Comparison of ENCODE assay signal across 9 cellular contexts in the genomic region with DNA sequence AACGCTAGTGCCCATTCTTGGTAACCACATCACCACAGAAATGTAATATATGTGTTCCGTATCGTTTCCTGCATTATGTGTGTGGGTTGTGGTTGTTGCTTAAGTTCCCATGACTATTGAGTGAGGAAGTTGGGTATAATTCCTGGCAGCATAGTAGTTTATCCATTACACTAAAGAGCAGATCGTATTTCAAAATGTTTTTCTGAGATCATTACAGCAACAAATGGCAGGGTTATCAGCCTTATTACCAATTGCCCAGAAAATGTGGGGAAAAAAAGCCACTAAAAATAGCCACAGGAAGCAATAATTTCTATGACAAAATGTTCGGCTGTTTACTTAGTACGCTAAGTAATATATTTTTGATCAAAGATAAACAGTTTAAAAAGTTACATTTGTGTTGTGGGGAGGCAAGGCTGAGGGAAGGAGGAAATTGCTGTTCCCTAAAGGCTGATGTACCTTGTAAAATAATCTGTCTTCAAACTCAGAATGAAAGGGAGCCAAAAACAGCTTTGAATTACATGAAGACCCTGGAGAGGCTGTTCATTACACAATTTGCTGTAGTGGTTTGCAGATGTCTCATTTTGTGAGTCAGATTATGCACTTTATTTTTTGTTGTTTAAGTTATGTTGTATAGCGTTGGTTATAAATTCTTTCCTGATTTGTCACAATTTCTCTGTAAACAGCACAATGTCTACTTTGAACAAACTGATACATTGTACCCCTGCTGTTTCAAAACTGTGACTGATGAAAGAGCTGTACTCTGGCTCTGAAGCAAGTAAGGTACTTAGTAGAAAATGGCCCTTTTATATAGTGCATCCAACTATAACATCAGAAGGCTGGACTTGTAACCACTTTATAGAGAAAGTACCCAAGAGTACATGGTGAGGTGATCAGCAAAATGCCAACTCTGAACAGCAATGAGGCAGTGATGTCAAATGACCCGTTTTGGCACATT.
DNase-seq lines count a peak whose midpoint lies in the region; ATAC-seq and TF ChIP-seq lines count a peak whose summit lies in the region.
"Had no signal": no experiment of that assay in that cellular context is flagged by ENCODE, and none has a peak within 500 bp of the region (broad histone marks: within the 10 kb centered on the region; RNA-seq: fewer than 3 reads in every experiment).

No MANE protein-coding gene starts in this region.

- peaks cover 15% of the 10 kb centered on the region; the same call in 1 of the 2 replicates for H3K4me1 ChIP-seq in Panc1 (ENCODE audit: control insufficient read depth, insufficient read depth, low read length)
- no peaks in the 10 kb centered on the region for H3K4me1 ChIP-seq in CD4-positive, alpha-beta memory T cell (ENCODE audit: insufficient read depth, low read length)

- POLR2A ChIA-PET in Panc1 (lab: Charles Lee) = no interaction called here
- POLR2A ChIA-PET in CD4-positive, alpha-beta memory T cell (lab: Charles Lee; ENCODE audit: partially characterized antibody) = no interaction called here

- H3K9me3 Mint-ChIP-seq in CD4-positive, alpha-beta memory T cell = peaks cover 0 to 5% (median 0%) of the 10 kb centered on the region in 8 donors
- H3K9me3 Mint-ChIP-seq in activated CD8-positive, alpha-beta memory T cell treated with anti-CD3 and anti-CD28 coated beads, Interleukin-2, amount 10 ng/mL, durations not matched to agents 7 days and 5 days (ENCODE audit: low read depth) = peaks cover 4% of the 10 kb centered on the region

- no peak overlapping the region for H3K27ac Mint-ChIP-seq in CD4-positive, alpha-beta memory T cell
- H3K27ac Mint-ChIP-seq in activated CD8-positive, alpha-beta memory T cell treated with anti-CD3 and anti-CD28 coated beads, Interleukin-2, amount 10 ng/mL, durations not matched to agents 7 days and 5 days = no peak overlapping the region

- CTCF ChIA-PET in Panc1 (lab: Charles Lee) = no interaction called here
- CTCF ChIA-PET in CD4-positive, alpha-beta memory T cell (lab: Charles Lee; ENCODE audit: partially characterized antibody) = no interaction called here
- CTCF ChIA-PET in activated CD8-positive, alpha-beta memory T cell treated with anti-CD3 and anti-CD28 coated beads, Interleukin-2, amount 10 ng/mL, durations not matched to agents 7 days and 5 days (lab: Charles Lee) = no interaction called here

- peak; percentile 95 for ATAC-seq in Panc1
- ATAC-seq in activated CD8-positive, alpha-beta memory T cell treated with anti-CD3 and anti-CD28 coated beads, Interleukin-2, amount 10 ng/mL, durations not matched to agents 7 days and 5 days = no peak

- peaks cover 51% of the 10 kb centered on the region for H3K9me3 ChIP-seq in Panc1 (ENCODE audit: control insufficient read depth, insufficient read depth, low read depth, low read length)
- H3K9me3 ChIP-seq in CD4-positive, alpha-beta memory T cell (ENCODE audit: control insufficient read depth in 1 of 2, low read length in 2 of 2) = no peaks in the 10 kb centered on the region

- no peak overlapping the region for H3K4me3 Mint-ChIP-seq in CD4-positive, alpha-beta memory T cell
- H3K4me3 Mint-ChIP-seq in activated CD8-positive, alpha-beta memory T cell treated with anti-CD3 and anti-CD28 coated beads, Interleukin-2, amount 10 ng/mL, durations not matched to agents 7 days and 5 days = no peak overlapping the region

- peak overlapping the region; percentile 100 for H3K27ac ChIP-seq in Panc1 (ENCODE audit: low read length)
- H3K27ac ChIP-seq in CD4-positive, alpha-beta memory T cell (ENCODE audit: low read depth, low read length) = no peak overlapping the region
- H3K27ac ChIP-seq: cardiac muscle cell had no signal

- H3K27me3 Mint-ChIP-seq in CD4-positive, alpha-beta memory T cell = no peaks in the 10 kb centered on the region
- H3K27me3 Mint-ChIP-seq in activated CD8-positive, alpha-beta memory T cell treated with anti-CD3 and anti-CD28 coated beads, Interleukin-2, amount 10 ng/mL, durations not matched to agents 7 days and 5 days = no peaks in the 10 kb centered on the region

- H3K36me3 ChIP-seq in Panc1 (ENCODE audit: control insufficient read depth, insufficient read depth, low read length) = no peaks in the 10 kb centered on the region; the same call in 1 of the 2 replicates
- H3K36me3 ChIP-seq in CD4-positive, alpha-beta memory T cell (ENCODE audit: insufficient read depth, low read length) = no peaks in the 10 kb centered on the region
- H3K36me3 ChIP-seq: cardiac muscle cell had no signal

- TF ChIP-seq CTCF in Panc1 (IDR thresholded peaks at IDR 0.05) (no peak), fibroblast of pulmonary artery (IDR thresholded peaks at IDR 0.05; ENCODE audit: low read length, missing control alignments) (no peak)

- intact Hi-C loops in Panc1 (cut with micrococcal nuclease; ENCODE audit: unreplicated experiment) = loop anchor here (5.0 to 10.0 kb wide), 2 partner anchors 240 to 522 kb away; no protein-coding TSS in a partner anchor
- intact Hi-C loops in CD4-positive, alpha-beta memory T cell (cut with micrococcal nuclease) = no loop called here

- H3K4me3 ChIP-seq in Panc1 (ENCODE audit: low read depth in 2 of 2, low read length in 2 of 2) (no peak overlapping the region), fibroblast of pulmonary artery (replicated peaks; ENCODE audit: low read depth, low read length) (peak overlapping the region; percentile 25)
- no peak overlapping the region for H3K4me3 ChIP-seq in CD4-positive, alpha-beta memory T cell (ENCODE audit: low read length in 2 of 2)
- H3K4me3 ChIP-seq: cardiac muscle cell had no signal

- H3K36me3 Mint-ChIP-seq in CD4-positive, alpha-beta memory T cell = no peaks in the 10 kb centered on the region
- H3K36me3 Mint-ChIP-seq in activated CD8-positive, alpha-beta memory T cell treated with anti-CD3 and anti-CD28 coated beads, Interleukin-2, amount 10 ng/mL, durations not matched to agents 7 days and 5 days = no peaks in the 10 kb centered on the region

- no TSS peak for BruUV-seq in Panc1 (replicated peaks; lab: Mats Ljungman, UMichigan)

- DNase-seq in SKM-1 treated with dmso at 0.1 percent for 144 hours (lab: John Stamatoyannopoulos, UW; ENCODE audit: unreplicated experiment) (peak; percentile 9), SKM-1 (lab: John Stamatoyannopoulos, UW; ENCODE audit: unreplicated experiment) (no peak), Panc1 (ENCODE audit: low read depth, low spot score) (peak; percentile 94), fibroblast of pulmonary artery (ENCODE audit: low read depth) (peak; percentile 99), 8988T (no peak)
- no peak for DNase-seq in CD4-positive, alpha-beta memory T cell
- no peak for DNase-seq in activated CD4-positive, CD25-positive, alpha-beta regulatory T cell (lab: John Stamatoyannopoulos, UW)
- no peak for DNase-seq in activated CD8-positive, alpha-beta memory T cell treated with anti-CD3 and anti-CD28 coated beads, Interleukin-2, amount 10 ng/mL, durations not matched to agents 7 days and 5 days

- in situ Hi-C loops in Panc1 (cut with HindIII; ENCODE audit: low pct_unique_long_range_greater_than_20kb, low sequenced_read_pairs) = no loop called here

- H3K27me3 ChIP-seq in Panc1 (ENCODE audit: control insufficient read depth, insufficient read depth, low read length) = no peaks in the 10 kb centered on the region
- H3K27me3 ChIP-seq in CD4-positive, alpha-beta memory T cell (ENCODE audit: insufficient read depth, low read length) = no peaks in the 10 kb centered on the region
- H3K27me3 ChIP-seq: cardiac muscle cell had no signal

- H3K4me1 Mint-ChIP-seq in CD4-positive, alpha-beta memory T cell = no peaks in the 10 kb centered on the region
- H3K4me1 Mint-ChIP-seq in activated CD8-positive, alpha-beta memory T cell treated with anti-CD3 and anti-CD28 coated beads, Interleukin-2, amount 10 ng/mL, durations not matched to agents 7 days and 5 days = no peaks in the 10 kb centered on the region

Comparison
In these comparisons a context has a peak if more than half of its experiments do, and no peak if none do; other contexts are left out.
1. DNase-seq: peak in SKM-1 treated with dmso at 0.1 percent for 144 hours (single experiment), Panc1 (single experiment) and fibroblast of pulmonary artery (single experiment); none in SKM-1 (single experiment), CD4-positive, alpha-beta memory T cell (0 of 5), 8988T (single experiment), activated CD4-positive, CD25-positive, alpha-beta regulatory T cell (0 of 4) and activated CD8-positive, alpha-beta memory T cell treated with anti-CD3 and anti-CD28 coated beads, Interleukin-2, amount 10 ng/mL, durations not matched to agents 7 days and 5 days (single experiment).